In genomic region chr4:93710101-93710846, GRCh38 we compare ENCODE assay signal across 8 cellular contexts.
DNase-seq lines count a peak whose midpoint lies in the region; ATAC-seq and TF ChIP-seq lines count a peak whose summit lies in the region.

No MANE protein-coding gene starts in this region.

- no peak overlapping the region for H3K4me3 ChIP-seq in WERI-Rb-1 (ENCODE audit: low read depth, low read length)
- H3K4me3 ChIP-seq in transverse colon, result no peak overlapping the region

- 85% methylated on average over 6 of the region's 6 CpGs; no CpG with 5 or more reads in 1 of the 2 donors for WGBS in transverse colon (ENCODE audit: low coverage in 1 of 2), 2 donors

- H3K4me1 ChIP-seq in transverse colon, result no peaks in the 10 kb centered on the region

- no peaks in the 10 kb centered on the region for H3K9me3 ChIP-seq in WERI-Rb-1 (ENCODE audit: severe bottlenecking)
- H3K9me3 ChIP-seq in transverse colon, result no peaks in the 10 kb centered on the region

- no peak for TF ChIP-seq POLR2A in transverse colon (IDR thresholded peaks at IDR 0.05)

- no peak for TF ChIP-seq EP300 in transverse colon (IDR thresholded peaks at IDR 0.05; ENCODE audit: low read depth)

- no peaks in the 10 kb centered on the region for H3K36me3 ChIP-seq in WERI-Rb-1
- no peaks in the 10 kb centered on the region for H3K36me3 ChIP-seq in transverse colon

- in situ Hi-C loops in transverse colon (cut with MboI; ENCODE audit: low pct_ligation_motif_present in 1 of 4, low pct_unique_long_range_greater_than_20kb in 1 of 4, low sequenced_read_pairs in 3 of 4), result no loop called here

- H3K27ac ChIP-seq in WERI-Rb-1, result no peak overlapping the region
- H3K27ac ChIP-seq in transverse colon, result no peak overlapping the region

- peak in 2 of 3 experiments; percentile 8 to 42 for DNase-seq in NCI-H1417 (lab: John Stamatoyannopoulos, UW)
- no peak for DNase-seq in NCI-H1417 treated with DMSO at 0.1 percent for 48 hours (lab: John Stamatoyannopoulos, UW)
- DNase-seq in WERI-Rb-1, result peak; percentile 65
- peak; percentile 76 for DNase-seq in superior temporal gyrus (ENCODE audit: extremely low spot score)
- no peak for DNase-seq in stimulated activated CD4-positive, alpha-beta T cell treated with anti-CD3 and anti-CD28 coated beads, Interleukin-4, amount 100 ng/mL, for 4 hours
- no peak for DNase-seq in transverse colon

- H3K27me3 ChIP-seq in WERI-Rb-1 (ENCODE audit: insufficient read depth, low read depth, severe bottlenecking), result no peaks in the 10 kb centered on the region
- H3K27me3 ChIP-seq in transverse colon, result no peaks in the 10 kb centered on the region

- intact Hi-C loops in transverse colon (cut with DNase I; ENCODE audit: low total_unique reads), result no loop called here

- peak; percentile 55 for TF ChIP-seq CTCF in WERI-Rb-1 (IDR thresholded peaks at IDR 0.05; ENCODE audit: low read depth, low read length)
- no peak for TF ChIP-seq CTCF in transverse colon (IDR thresholded peaks at IDR 0.05)

- ATAC-seq in HG03066 (IDR thresholded peaks at IDR 0.05; ENCODE audit: low read depth, unreplicated experiment) (peak; percentile 75), GM18861 (IDR thresholded peaks at IDR 0.05; ENCODE audit: unreplicated experiment) (no peak)

Comparison
In these comparisons a context has a peak if more than half of its experiments do, and no peak if none do; other contexts are left out.
1. DNase-seq: peak in NCI-H1417 (2 of 3), WERI-Rb-1 (single experiment) and superior temporal gyrus (single experiment); none in NCI-H1417 treated with DMSO at 0.1 percent for 48 hours (single experiment), stimulated activated CD4-positive, alpha-beta T cell treated with anti-CD3 and anti-CD28 coated beads, Interleukin-4, amount 100 ng/mL, for 4 hours (0 of 2) and transverse colon (single experiment).